20 cellular contexts compared by ENCODE assay signal in genomic region chr1:94050263-94050662, GRCh38.
DNase-seq lines count a peak whose midpoint lies in the region; ATAC-seq, FAIRE-seq and TF ChIP-seq lines count a peak whose summit lies in the region.
"Had no signal": no experiment of that assay in that cellular context is flagged by ENCODE, and none has a peak within 500 bp of the region (broad histone marks: within the 10 kb centered on the region; RNA-seq: fewer than 3 reads in every experiment).

No MANE protein-coding gene starts in this region.

- no peak for TF ChIP-seq POLR2A in A549 (IDR thresholded peaks at IDR 0.05; ENCODE audit: low read length)

- no peaks in the 10 kb centered on the region for H3K27me3 Mint-ChIP-seq in HFFc6 (ENCODE audit: insufficient read depth)
- no peaks in the 10 kb centered on the region for H3K27me3 Mint-ChIP-seq in astrocyte (ENCODE audit: low read depth, unreplicated experiment)
- peaks cover 11% of the 10 kb centered on the region for H3K27me3 Mint-ChIP-seq in activated CD8-positive, alpha-beta memory T cell treated with anti-CD3 and anti-CD28 coated beads, Interleukin-2, amount 10 ng/mL, durations not matched to agents 7 days and 5 days

- CTCF ChIA-PET in A549 (lab: Yijun Ruan, JAX) = interaction anchor here (1.2 to 32.3 kb wide), 8 partner anchors 10 to 414 kb away, joined by 3 to 840 read pairs (median 10); partner anchors contain the start of gene ARHGAP29
- CTCF ChIA-PET in activated CD8-positive, alpha-beta memory T cell treated with anti-CD3 and anti-CD28 coated beads, Interleukin-2, amount 10 ng/mL, durations not matched to agents 7 days and 5 days (lab: Charles Lee) = no interaction called here

- H3K9ac ChIP-seq in astrocyte (ENCODE audit: low read length) (no peak overlapping the region), mesenchymal stem cell (ENCODE audit: low read length) (peak overlapping the region; percentile 5)

- no peak overlapping the region for H3K18ac ChIP-seq in mesenchymal stem cell (ENCODE audit: low read depth in 1 of 2, low read length in 2 of 2)

- FAIRE-seq in A549 (lab: Jason Lieb, UNC) = no peak
- FAIRE-seq in astrocyte (lab: Jason Lieb, UNC) = no peak

- POLR2A ChIA-PET in A549 (lab: Yijun Ruan, JAX) = interaction anchor here (1.3 kb wide), 1 partner anchor 187 kb away, joined by 3 read pairs; the partner anchor contains the start of gene ARHGAP29

- no peak overlapping the region for H2BK12ac ChIP-seq in mesenchymal stem cell (ENCODE audit: low read length in 2 of 2)

- H3K4me3 ChIP-seq in A549 (no peak overlapping the region), astrocyte (ENCODE audit: insufficient read depth, low read depth, low read length) (no peak overlapping the region), mesenchymal stem cell (ENCODE audit: insufficient read depth in 1 of 2, low read depth in 1 of 2, low read length in 2 of 2) (no peak overlapping the region)
- H3K4me3 ChIP-seq: vagina had no signal

- peaks cover 21% of the 10 kb centered on the region for H3K4me1 ChIP-seq in A549
- peaks cover 16% of the 10 kb centered on the region for H3K4me1 ChIP-seq in astrocyte (ENCODE audit: insufficient read depth, low read length)
- H3K4me1 ChIP-seq in mesenchymal stem cell (ENCODE audit: control insufficient read depth, insufficient read depth, low read depth, low read length) = peaks cover 20% of the 10 kb centered on the region

- H3K4me2 ChIP-seq in A549 (peak overlapping the region; percentile 51), astrocyte (ENCODE audit: low read length) (no peak overlapping the region), mesenchymal stem cell (ENCODE audit: low read length, poor library complexity, severe bottlenecking) (no peak overlapping the region)

- TF ChIP-seq EP300 in A549 (IDR thresholded peaks at IDR 0.05) = no peak

- no peak for ATAC-seq in A549
- ATAC-seq in HG03342 (IDR thresholded peaks at IDR 0.05; ENCODE audit: unreplicated experiment) = no peak
- no peak for ATAC-seq in activated CD8-positive, alpha-beta memory T cell treated with anti-CD3 and anti-CD28 coated beads, Interleukin-2, amount 10 ng/mL, durations not matched to agents 7 days and 5 days
- ATAC-seq: esophagus mucosa had no signal

- H3K14ac ChIP-seq in mesenchymal stem cell (ENCODE audit: low read length in 2 of 2) = no peak overlapping the region

- H2BK120ac ChIP-seq in mesenchymal stem cell (ENCODE audit: low read depth, low read length) = no peak overlapping the region

- TF ChIP-seq RAD21 in A549 (conservative IDR thresholded peaks at IDR 0.05 in 1 of 2, IDR thresholded peaks at IDR 0.05 in 1 of 2) = no peak

- DNase-seq in A549 (ENCODE audit: low read depth in 1 of 2, low spot score in 1 of 2) = no peak
- DNase-seq in HFFc6 = peak; percentile 48
- peak; percentile 60 for DNase-seq in astrocyte (ENCODE audit: low read depth)
- no peak for DNase-seq in mesenchymal stem cell
- no peak for DNase-seq in activated T-cell treated with anti-CD3 and anti-CD28 coated beads, Interleukin-2, amount 50 U/mL, for 48 hours
- DNase-seq in NCI-H69 (lab: John Stamatoyannopoulos, UW) = no peak
- DNase-seq in activated CD8-positive, alpha-beta memory T cell treated with anti-CD3 and anti-CD28 coated beads, Interleukin-2, amount 10 ng/mL, durations not matched to agents 7 days and 5 days = no peak
- DNase-seq: activated naive CD4-positive, alpha-beta T cell treated with anti-CD3 and anti-CD28 coated beads, Interleukin-2, amount 10 ng/mL, durations not matched to agents 7 days and 5 days; activated T-cell treated with anti-CD3 and anti-CD28 coated beads, Interleukin-2, amount 50 U/mL, for 1 hour; dermis blood vessel endothelial cell; KBM-7; NCI-H1105 treated with DMSO at 0.1 percent for 48 hours; NCI-H2107; NCI-H82; stimulated activated CD4-positive, alpha-beta T cell treated with anti-CD3 and anti-CD28 coated beads, Interleukin-15, amount 100 ng/mL, for 24 hours; stimulated activated naive CD4-positive, alpha-beta T cell treated with Interleukin-2 at 50 U/mL for 16 hours had no signal

- H3K4ac ChIP-seq in mesenchymal stem cell (ENCODE audit: low read depth in 1 of 2, low read length in 2 of 2) = no peak overlapping the region

- peak overlapping the region; percentile 69; the same call in 1 of the 2 replicates for H3K27ac Mint-ChIP-seq in HFFc6
- no peak overlapping the region for H3K27ac Mint-ChIP-seq in astrocyte (ENCODE audit: unreplicated experiment)
- H3K27ac Mint-ChIP-seq in activated CD8-positive, alpha-beta memory T cell treated with anti-CD3 and anti-CD28 coated beads, Interleukin-2, amount 10 ng/mL, durations not matched to agents 7 days and 5 days = no peak overlapping the region
- H3K27ac Mint-ChIP-seq: activated naive CD4-positive, alpha-beta T cell treated with anti-CD3 and anti-CD28 coated beads, Interleukin-2, amount 10 ng/mL, durations not matched to agents 7 days and 5 days had no signal

- H4K20me1 ChIP-seq in astrocyte (ENCODE audit: insufficient read depth, low read length) = no peaks in the 10 kb centered on the region

- H3K9me3 ChIP-seq in A549 (no peaks in the 10 kb centered on the region), astrocyte (ENCODE audit: insufficient read depth, low read depth, low read length) (no peaks in the 10 kb centered on the region), mesenchymal stem cell (ENCODE audit: control insufficient read depth, low read length) (no peaks in the 10 kb centered on the region)
- H3K9me3 ChIP-seq: vagina had no signal

- H2AK5ac ChIP-seq in mesenchymal stem cell (ENCODE audit: low read length, severe bottlenecking) = no peak overlapping the region

- H4K8ac ChIP-seq in mesenchymal stem cell (ENCODE audit: low read length) = no peak overlapping the region

- no peaks in the 10 kb centered on the region for H3K79me2 ChIP-seq in astrocyte (ENCODE audit: insufficient read depth, low read length)

- 2% methylated on average over 1 of the region's 1 CpG for WGBS in A549 (ENCODE audit: missing lambda C conversion rate)
- WGBS in mesenchymal stem cell = 80% methylated on average over 1 of the region's 1 CpG

- H3K27me3 ChIP-seq in astrocyte (ENCODE audit: insufficient read depth, low read length) (no peaks in the 10 kb centered on the region), mesenchymal stem cell (ENCODE audit: control insufficient read depth in 1 of 2, insufficient read depth in 1 of 2, low read length in 2 of 2) (no peaks in the 10 kb centered on the region)
- H3K27me3 ChIP-seq: vagina had no signal

- H2BK5ac ChIP-seq in mesenchymal stem cell (ENCODE audit: low read depth, low read length, poor library complexity, severe bottlenecking) = no peak overlapping the region

- H2AFZ ChIP-seq in astrocyte (ENCODE audit: low read depth, low read length) (no peak overlapping the region), mesenchymal stem cell (ENCODE audit: low read depth, low read length) (no peak overlapping the region)

- H3K9me3 Mint-ChIP-seq in HFFc6 (no peaks in the 10 kb centered on the region), astrocyte (ENCODE audit: unreplicated experiment) (peaks cover 2% of the 10 kb centered on the region)
- H3K9me3 Mint-ChIP-seq in activated CD8-positive, alpha-beta memory T cell treated with anti-CD3 and anti-CD28 coated beads, Interleukin-2, amount 10 ng/mL, durations not matched to agents 7 days and 5 days (ENCODE audit: low read depth) = no peaks in the 10 kb centered on the region
- H3K9me3 Mint-ChIP-seq: activated naive CD4-positive, alpha-beta T cell treated with anti-CD3 and anti-CD28 coated beads, Interleukin-2, amount 10 ng/mL, durations not matched to agents 7 days and 5 days had no signal

- peaks cover 66% of the 10 kb centered on the region for H3K4me1 Mint-ChIP-seq in HFFc6 (ENCODE audit: low read depth)
- peaks cover 11% of the 10 kb centered on the region for H3K4me1 Mint-ChIP-seq in astrocyte (ENCODE audit: low read depth, unreplicated experiment)
- peaks cover 6% of the 10 kb centered on the region for H3K4me1 Mint-ChIP-seq in activated CD8-positive, alpha-beta memory T cell treated with anti-CD3 and anti-CD28 coated beads, Interleukin-2, amount 10 ng/mL, durations not matched to agents 7 days and 5 days

- H2BK15ac ChIP-seq in mesenchymal stem cell (ENCODE audit: low read depth, poor library complexity, severe bottlenecking) = no peak overlapping the region

- no peak overlapping the region for H3K23ac ChIP-seq in mesenchymal stem cell (ENCODE audit: low read length in 2 of 2)

- H3K27ac ChIP-seq in A549 (peak overlapping the region; percentile 24 to 56; a peak in 5 of 6 replicates), astrocyte (ENCODE audit: low read depth, low read length) (no peak overlapping the region), mesenchymal stem cell (ENCODE audit: low read length, poor library complexity, severe bottlenecking) (no peak overlapping the region)
- H3K27ac ChIP-seq: RWPE1, vagina had no signal

- no peak overlapping the region for H4K91ac ChIP-seq in mesenchymal stem cell (ENCODE audit: low read length)

- TF ChIP-seq CTCF in A549 (IDR thresholded peaks at IDR 0.05) (no peak), HFFc6 (IDR thresholded peaks at IDR 0.05) (no peak), astrocyte (IDR thresholded peaks at IDR 0.05; ENCODE audit: insufficient read depth, low read depth, low read length) (no peak)

- H3K79me1 ChIP-seq in mesenchymal stem cell (replicated peaks; ENCODE audit: low read length, poor library complexity, severe bottlenecking) = peaks cover 4% of the 10 kb centered on the region

- H3K4me3 Mint-ChIP-seq in HFFc6 = no peak overlapping the region
- H3K4me3 Mint-ChIP-seq in astrocyte (ENCODE audit: unreplicated experiment) = no peak overlapping the region
- no peak overlapping the region for H3K4me3 Mint-ChIP-seq in activated CD8-positive, alpha-beta memory T cell treated with anti-CD3 and anti-CD28 coated beads, Interleukin-2, amount 10 ng/mL, durations not matched to agents 7 days and 5 days
- H3K4me3 Mint-ChIP-seq: activated naive CD4-positive, alpha-beta T cell treated with anti-CD3 and anti-CD28 coated beads, Interleukin-2, amount 10 ng/mL, durations not matched to agents 7 days and 5 days had no signal

- H3K36me3 Mint-ChIP-seq in HFFc6 (ENCODE audit: low read depth) (no peaks in the 10 kb centered on the region; the same call in 1 of the 2 replicates), astrocyte (ENCODE audit: low read depth, unreplicated experiment) (no peaks in the 10 kb centered on the region)
- no peaks in the 10 kb centered on the region for H3K36me3 Mint-ChIP-seq in activated CD8-positive, alpha-beta memory T cell treated with anti-CD3 and anti-CD28 coated beads, Interleukin-2, amount 10 ng/mL, durations not matched to agents 7 days and 5 days
- H3K36me3 Mint-ChIP-seq: activated naive CD4-positive, alpha-beta T cell treated with anti-CD3 and anti-CD28 coated beads, Interleukin-2, amount 10 ng/mL, durations not matched to agents 7 days and 5 days had no signal

- H3K36me3 ChIP-seq in astrocyte (ENCODE audit: insufficient read depth, low read length) (no peaks in the 10 kb centered on the region), mesenchymal stem cell (ENCODE audit: control insufficient read depth in 1 of 2, insufficient read depth in 2 of 2, low read depth in 1 of 2, low read length in 2 of 2) (no peaks in the 10 kb centered on the region)
- H3K36me3 ChIP-seq: vagina had no signal

TF ChIP-seq in A549, 52 proteins besides CTCF, POLR2A, EP300 and RAD21 (continues in another document):
- TF ChIP-seq ESRRA (IDR thresholded peaks at IDR 0.05; ENCODE audit: borderline replicate concordance, low read length) = no peak
- no peak for TF ChIP-seq EHMT2 (IDR thresholded peaks at IDR 0.05; ENCODE audit: low read depth)
- no peak for TF ChIP-seq KDM1A (IDR thresholded peaks at IDR 0.05; ENCODE audit: low read depth)

Comparison
In these comparisons a context has a peak if more than half of its experiments do, and no peak if none do; other contexts are left out.
1. DNase-seq: peak in HFFc6 (single experiment) and astrocyte (single experiment); none in A549 (0 of 2), mesenchymal stem cell (single experiment), activated T-cell treated with anti-CD3 and anti-CD28 coated beads, Interleukin-2, amount 50 U/mL, for 48 hours (0 of 2), NCI-H69 (single experiment) and activated CD8-positive, alpha-beta memory T cell treated with anti-CD3 and anti-CD28 coated beads, Interleukin-2, amount 10 ng/mL, durations not matched to agents 7 days and 5 days (single experiment).
2. H3K27ac ChIP-seq: peak in A549 (2 of 2); none in astrocyte (single experiment) and mesenchymal stem cell (single experiment).